1 cellular context compared by ENCODE assay signal in genomic region chr4:122663814-122664610, GRCh38.
TF ChIP-seq lines count a peak whose summit lies in the region.

No MANE protein-coding gene starts in this region.

TF ChIP-seq in K562, 482 proteins besides CTCF, POLR2A, EP300 and RAD21 (continued from another document and continues in another):
- TF ChIP-seq ZNF318 (IDR thresholded peaks at IDR 0.05; ENCODE audit: borderline replicate concordance in 1 of 2, low read depth in 1 of 2) (no peak), NEUROD1 (IDR thresholded peaks at IDR 0.05; ENCODE audit: borderline replicate concordance, low read depth, low read length, partially characterized antibody) (no peak), ZSCAN32 (CRISPR knock-in tag; IDR thresholded peaks at IDR 0.05) (peak; percentile 70; the same call in 1 of the 2 replicates), CREB1 (IDR thresholded peaks at IDR 0.05) (no peak), CREB1 (CRISPR knock-in tag; IDR thresholded peaks at IDR 0.05) (no peak), MTA1 (IDR thresholded peaks at IDR 0.05; ENCODE audit: borderline replicate concordance) (no peak), E2F4 (CRISPR knock-in tag; IDR thresholded peaks at IDR 0.05; ENCODE audit: low read depth) (no peak), GATAD2A (IDR thresholded peaks at IDR 0.05) (no peak), FOXA3 (CRISPR knock-in tag; conservative IDR thresholded peaks at IDR 0.05 in 1 of 2, IDR thresholded peaks at IDR 0.05 in 1 of 2) (0 out of 4 replicates have a peak, but pooled peaks of 1 of the 2 experiments have one; percentile 4), ZNF444 (CRISPR knock-in tag; IDR thresholded peaks at IDR 0.05) (no peak), ATF7 (IDR thresholded peaks at IDR 0.05) (peak; percentile 52; the same call in 1 of the 2 replicates), E2F5 (CRISPR knock-in tag; IDR thresholded peaks at IDR 0.05) (no peak), ZNF395 (CRISPR knock-in tag; IDR thresholded peaks at IDR 0.05) (no peak), GTF2F1 (IDR thresholded peaks at IDR 0.05; ENCODE audit: low read depth, low read length) (no peak), ZNF232 (CRISPR knock-in tag; IDR thresholded peaks at IDR 0.05) (no peak), LEF1 (IDR thresholded peaks at IDR 0.05) (0 out of 2 replicates have a peak, but pooled peaks have one; percentile 13), NFE2L1 (tag; IDR thresholded peaks at IDR 0.05; ENCODE audit: borderline replicate concordance, low read depth) (no peak), ZNF655 (CRISPR knock-in tag; IDR thresholded peaks at IDR 0.05) (no peak), ZNF449 (CRISPR knock-in tag; IDR thresholded peaks at IDR 0.05) (no peak), ZNF707 (CRISPR knock-in tag; conservative IDR thresholded peaks at IDR 0.05) (no peak), ATF2 (CRISPR knock-in tag; IDR thresholded peaks at IDR 0.05) (no peak), ETV1 (tag; conservative IDR thresholded peaks at IDR 0.05; ENCODE audit: low read depth) (0 out of 2 replicates have a peak, but pooled peaks have one; percentile 25), TRIM24 (IDR thresholded peaks at IDR 0.05) (peak; percentile 33 to 64; a peak in 2 of 4 replicates), ATF3 (IDR thresholded peaks at IDR 0.05) (peak; percentile 81), ATF3 (CRISPR knock-in tag; conservative IDR thresholded peaks at IDR 0.05) (no peak), KLF16 (IDR thresholded peaks at IDR 0.05) (no peak), PHF21A (IDR thresholded peaks at IDR 0.05; ENCODE audit: borderline replicate concordance, low read depth) (no peak), CEBPB (tag; IDR thresholded peaks at IDR 0.05) (peak; percentile 35; the same call in 1 of the 2 replicates), TRIM25 (IDR thresholded peaks at IDR 0.05; ENCODE audit: borderline replicate concordance) (no peak), ZFP30 (CRISPR knock-in tag; IDR thresholded peaks at IDR 0.05; ENCODE audit: borderline replicate concordance) (no peak), ZEB2 (IDR thresholded peaks at IDR 0.05) (0 out of 2 replicates have a peak, but pooled peaks have one; percentile 13), CBX1 (IDR thresholded peaks at IDR 0.05; ENCODE audit: low read depth) (no peak), ZBTB5 (IDR thresholded peaks at IDR 0.05) (no peak)
